In genomic region chr6:42050011-42050896, GRCh38 we compare ENCODE assay signal across 8 cellular contexts. TPM values are rescaled to one million over a fixed set of nuclear protein-coding genes. Genes with fewer than 3 reads are reported as not detected.
A peak's percentile ranks its signal among the peaks of the same experiment; 100 is the strongest.
DNase-seq lines count a peak whose midpoint lies in the region; ATAC-seq and TF ChIP-seq lines count a peak whose summit lies in the region.

Gene TAF8, plus strand, starts transcription at chr6:42050524. Its CDS starts 18 bp downstream, at chr6:42050542.

- peaks cover 27% of the 10 kb centered on the region; the same call in 1 of the 2 replicates for H4K20me1 ChIP-seq in BLaER1

- H3K36me3 ChIP-seq in BLaER1, result peaks cover 40% of the 10 kb centered on the region

- peak; percentile 88 for DNase-seq in NCI-H526 treated with DMSO at 0.1 percent for 48 hours (lab: John Stamatoyannopoulos, UW)
- peak; percentile 97 for DNase-seq in activated CD4-positive, alpha-beta T cell treated with anti-CD3 and anti-CD28 coated beads, Interleukin-2, amount 10 ng/mL, durations not matched to agents 24 days and 14 days
- peak; percentile 97 for DNase-seq in coronary artery (ENCODE audit: low spot score)
- DNase-seq in left kidney (ENCODE audit: low read depth, low spot score), result peak; percentile 97
- peak; percentile 89 to 92 for DNase-seq in stimulated activated CD4-positive, alpha-beta T cell treated with anti-CD3 and anti-CD28 coated beads, Interleukin-2, amount 100 ng/mL, for 24 hours

- peaks cover 67% of the 10 kb centered on the region for H3K4me1 ChIP-seq in BLaER1

- no peaks in the 10 kb centered on the region for H3K9me3 ChIP-seq in BLaER1

- peak within 1 kb of the TSS; percentile 98 for H3K4me2 ChIP-seq in BLaER1

- peaks cover 40% of the 10 kb centered on the region for H3K36me3 Mint-ChIP-seq in activated CD4-positive, alpha-beta T cell treated with anti-CD3 and anti-CD28 coated beads, Interleukin-2, amount 10 ng/mL, durations not matched to agents 24 days and 14 days (ENCODE audit: low read depth)

- peaks cover 65% of the 10 kb centered on the region for H3K4me1 Mint-ChIP-seq in activated CD4-positive, alpha-beta T cell treated with anti-CD3 and anti-CD28 coated beads, Interleukin-2, amount 10 ng/mL, durations not matched to agents 24 days and 14 days

- no peak for TF ChIP-seq CTCF in coronary artery (IDR thresholded peaks at IDR 0.05)

- no peaks in the 10 kb centered on the region for H3K27me3 Mint-ChIP-seq in activated CD4-positive, alpha-beta T cell treated with anti-CD3 and anti-CD28 coated beads, Interleukin-2, amount 10 ng/mL, durations not matched to agents 24 days and 14 days

- ATAC-seq in GM19328 (IDR thresholded peaks at IDR 0.05; ENCODE audit: unreplicated experiment), result peak; percentile 59
- peak; percentile 47 for ATAC-seq in HG03469 (IDR thresholded peaks at IDR 0.05; ENCODE audit: unreplicated experiment)

- no peaks in the 10 kb centered on the region for H3K27me3 ChIP-seq in BLaER1

- H3K4me3 Mint-ChIP-seq in activated CD4-positive, alpha-beta T cell treated with anti-CD3 and anti-CD28 coated beads, Interleukin-2, amount 10 ng/mL, durations not matched to agents 24 days and 14 days, result peak within 1 kb of the TSS; percentile 98

- H3K27ac ChIP-seq in BLaER1 (peak within 1 kb of the TSS; percentile 94), coronary artery (peak within 1 kb of the TSS; percentile 89 to 96)

- H3K4me3 ChIP-seq in BLaER1 (peak within 1 kb of the TSS; percentile 84), coronary artery (peak within 1 kb of the TSS; percentile 94)

- H3K9ac ChIP-seq in BLaER1, result peak within 1 kb of the TSS; percentile 88

- intact Hi-C loops in activated CD4-positive, alpha-beta T cell treated with anti-CD3 and anti-CD28 coated beads, Interleukin-2, amount 10 ng/mL, durations not matched to agents 24 days and 14 days (cut with micrococcal nuclease), result loop anchor here (1.0 to 5.0 kb wide), 3 partner anchors 167 to 512 kb away; partner anchors contain the start of genes MRPS10, TFEB and UBR2

- peak within 1 kb of the TSS; percentile 99 for H3K27ac Mint-ChIP-seq in activated CD4-positive, alpha-beta T cell treated with anti-CD3 and anti-CD28 coated beads, Interleukin-2, amount 10 ng/mL, durations not matched to agents 24 days and 14 days

- H3K9me3 Mint-ChIP-seq in activated CD4-positive, alpha-beta T cell treated with anti-CD3 and anti-CD28 coated beads, Interleukin-2, amount 10 ng/mL, durations not matched to agents 24 days and 14 days, result no peaks in the 10 kb centered on the region

RNA-seq across cellular contexts. Expression of gene TAF8, which starts in this region (rescaled TPM):
- total RNA-seq in activated CD4-positive, alpha-beta T cell treated with anti-CD3 and anti-CD28 coated beads, Interleukin-2, amount 10 ng/mL, durations not matched to agents 24 days and 14 days, result 38.1 and 38.7 TPM in 2 replicates

Comparison
In these comparisons a context has a peak if more than half of its experiments do, and no peak if none do; other contexts are left out.
1. Peak in every context shown above with its lines: DNase-seq, ATAC-seq, H3K4me3 ChIP-seq and H3K27ac ChIP-seq.